In the genomic region with DNA sequence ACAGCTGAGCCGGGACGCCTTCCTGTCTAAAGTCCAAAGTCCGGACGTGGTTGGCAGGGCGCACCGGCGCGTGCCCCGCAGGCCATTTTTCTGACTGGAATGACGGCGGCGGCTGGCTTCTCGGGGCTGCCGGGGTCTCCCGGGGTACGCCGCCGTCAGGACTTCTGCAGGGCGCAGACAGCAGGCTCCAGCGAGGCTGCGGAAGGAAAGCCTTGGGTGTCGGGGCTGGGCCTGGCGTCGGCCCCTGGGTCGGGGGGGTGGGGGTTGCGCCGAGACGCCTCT, we compare ENCODE assay signal across 8 cellular contexts. TPM values are rescaled to one million over a fixed set of nuclear protein-coding genes. Genes with fewer than 3 reads are reported as not detected.
DNase-seq lines count a peak whose midpoint lies in the region; ATAC-seq and TF ChIP-seq lines count a peak whose summit lies in the region.

No MANE protein-coding gene starts in this region.

- H3K36me3 Mint-ChIP-seq in activated naive CD4-positive, alpha-beta T cell treated with anti-CD3 and anti-CD28 coated beads, Interleukin-2, amount 50 U/mL, for 24 hours: peaks cover 2% of the 10 kb centered on the region

- H3K27ac ChIP-seq in left ventricle myocardium inferior (replicated peaks): peak overlapping the region; percentile 99

- DNase-seq in D341Med (ENCODE audit: low spot score) (peak; percentile 80), GM20000 (ENCODE audit: low spot score) (peak; percentile 59), left ventricle myocardium inferior (no peak), sciatic nerve (ENCODE audit: low spot score) (peak; percentile 72), NCI-H82 treated with DMSO at 0.1 percent for 48 hours (lab: John Stamatoyannopoulos, UW; ENCODE audit: unreplicated experiment) (no peak), superior temporal gyrus (ENCODE audit: extremely low spot score) (no peak)

- TF ChIP-seq CTCF in GM20000 (IDR thresholded peaks at IDR 0.05; ENCODE audit: extremely low read depth, missing control alignments): no peak
- TF ChIP-seq CTCF in left ventricle myocardium inferior (IDR thresholded peaks at IDR 0.05; ENCODE audit: borderline replicate concordance): no peak

- no peaks in the 10 kb centered on the region for H3K27me3 Mint-ChIP-seq in activated naive CD4-positive, alpha-beta T cell treated with anti-CD3 and anti-CD28 coated beads, Interleukin-2, amount 50 U/mL, for 24 hours

- H3K36me3 ChIP-seq in left ventricle myocardium inferior: no peaks in the 10 kb centered on the region

- intact Hi-C loops in left ventricle myocardium inferior (cut with micrococcal nuclease): loop anchor here (10.0 kb wide), 1 partner anchor 92 kb away; a partner anchor contains a TSS
- intact Hi-C loops in sciatic nerve (cut with DNase I): no loop called here

- peak overlapping the region; percentile 89 for H3K4me3 Mint-ChIP-seq in activated naive CD4-positive, alpha-beta T cell treated with anti-CD3 and anti-CD28 coated beads, Interleukin-2, amount 50 U/mL, for 24 hours

- peaks cover 12% of the 10 kb centered on the region for H3K9me3 ChIP-seq in left ventricle myocardium inferior (replicated peaks)

- peaks cover 51% of the 10 kb centered on the region for H3K4me1 Mint-ChIP-seq in activated naive CD4-positive, alpha-beta T cell treated with anti-CD3 and anti-CD28 coated beads, Interleukin-2, amount 50 U/mL, for 24 hours

- H3K27ac Mint-ChIP-seq in activated naive CD4-positive, alpha-beta T cell treated with anti-CD3 and anti-CD28 coated beads, Interleukin-2, amount 50 U/mL, for 24 hours: peak overlapping the region; percentile 99

- H3K4me3 ChIP-seq in left ventricle myocardium inferior: peak overlapping the region; percentile 91

- no peaks in the 10 kb centered on the region for H3K9me3 Mint-ChIP-seq in activated naive CD4-positive, alpha-beta T cell treated with anti-CD3 and anti-CD28 coated beads, Interleukin-2, amount 50 U/mL, for 24 hours

- H3K27me3 ChIP-seq in left ventricle myocardium inferior (ENCODE audit: low read depth): no peaks in the 10 kb centered on the region

- H3K4me1 ChIP-seq in left ventricle myocardium inferior: peaks cover 50% of the 10 kb centered on the region

- peak; percentile 5 for ATAC-seq in HG03575 (IDR thresholded peaks at IDR 0.05; ENCODE audit: extremely low read depth, insufficient number of reproducible peaks, low FRiP score, unreplicated experiment)
- ATAC-seq in sciatic nerve: peak; percentile 72

RNA-seq across cellular contexts. Expression of a gene that starts 32.8 kb away (rescaled TPM):
- total RNA-seq in left ventricle myocardium inferior (24.7 TPM), sciatic nerve (23.0 TPM)

Comparison
In these comparisons a context has a peak if more than half of its experiments do, and no peak if none do; other contexts are left out.
1. DNase-seq: peak in D341Med (single experiment), GM20000 (single experiment) and sciatic nerve (single experiment); none in left ventricle myocardium inferior (single experiment), NCI-H82 treated with DMSO at 0.1 percent for 48 hours (single experiment) and superior temporal gyrus (single experiment).